ENCODE assay signal across 30 cellular contexts in the genomic region with DNA sequence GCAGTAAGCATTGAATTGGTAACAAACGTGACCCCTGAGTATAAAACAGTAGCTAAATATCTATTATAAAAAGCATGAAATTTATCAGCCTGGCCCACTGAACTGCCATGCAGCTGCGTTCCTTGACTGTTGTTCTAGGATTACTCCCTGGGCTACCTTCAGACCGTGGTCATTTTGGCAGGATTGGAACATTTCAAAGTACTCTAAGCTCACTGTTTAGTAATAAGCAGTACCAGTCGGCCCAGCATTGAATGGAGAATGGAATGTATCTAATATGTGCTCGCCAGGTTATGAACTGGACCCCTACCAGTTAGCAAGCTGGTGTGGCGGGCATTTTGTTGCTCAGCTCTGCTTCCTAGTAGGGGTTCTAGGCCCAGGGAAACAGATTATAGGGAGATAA.
DNase-seq lines count a peak whose midpoint lies in the region; ATAC-seq, FAIRE-seq and TF ChIP-seq lines count a peak whose summit lies in the region.
"Had no signal": no experiment of that assay in that cellular context is flagged by ENCODE, and none has a peak within 500 bp of the region (broad histone marks: within the 10 kb centered on the region; RNA-seq: fewer than 3 reads in every experiment).

No MANE protein-coding gene starts in this region.

- no peaks in the 10 kb centered on the region for H3K27me3 ChIP-seq in RWPE2 (ENCODE audit: insufficient read depth, poor library complexity, severe bottlenecking)
- H3K27me3 ChIP-seq: cardiac muscle cell, gastroesophageal sphincter had no signal

- H3K4me1 Mint-ChIP-seq in osteocyte (ENCODE audit: unreplicated experiment): peaks cover 22% of the 10 kb centered on the region
- H3K4me1 Mint-ChIP-seq in activated T-helper 2 cell treated with anti-CD3 and anti-CD28 coated beads, Interferon-gamma antibody, Interleukin-2, Interleukin-4, amounts not matched to agents 10 μg/mL and 5 μg/mL and 100 μg/mL, durations not matched to agents 14 hours and 24 hours and 36 hours (ENCODE audit: low read depth): no peaks in the 10 kb centered on the region
- H3K4me1 Mint-ChIP-seq: activated B cell treated with CpG ODN at 0.5 μM for 24 hours; immature natural killer cell; naive B cell; stimulated activated effector memory CD8-positive, alpha-beta T cell treated with anti-CD3 and anti-CD28 coated beads, Interleukin-12 subunit alpha, Interleukin-12 subunit beta, amount 100 ng/mL, for 72 hours had no signal

- peaks cover 5% of the 10 kb centered on the region for H3K9me3 ChIP-seq in RWPE2 (ENCODE audit: severe bottlenecking)
- H3K9me3 ChIP-seq: gastroesophageal sphincter had no signal

- peaks cover 12% of the 10 kb centered on the region for H3K4me1 ChIP-seq in RWPE2 (ENCODE audit: insufficient read depth, poor library complexity, severe bottlenecking)

- FAIRE-seq in D721Med (lab: Jason Lieb, UNC): no peak

- peak overlapping the region; percentile 23 for H3K27ac Mint-ChIP-seq in osteocyte (ENCODE audit: unreplicated experiment)
- no peak overlapping the region for H3K27ac Mint-ChIP-seq in activated T-helper 2 cell treated with anti-CD3 and anti-CD28 coated beads, Interferon-gamma antibody, Interleukin-2, Interleukin-4, amounts not matched to agents 10 μg/mL and 5 μg/mL and 100 μg/mL, durations not matched to agents 14 hours and 24 hours and 36 hours
- H3K27ac Mint-ChIP-seq: activated B cell treated with CpG ODN at 0.5 μM for 24 hours; dendritic cell treated with granulocyte-macrophage colony-stimulating factor and Interleukin-4, amounts not matched to agents 40 ng/mL and 50 ng/mL, for 4 days; immature natural killer cell; naive B cell; stimulated activated effector memory CD8-positive, alpha-beta T cell treated with anti-CD3 and anti-CD28 coated beads, Interleukin-12 subunit alpha, Interleukin-12 subunit beta, amount 100 ng/mL, for 72 hours had no signal

- H3K27me3 Mint-ChIP-seq in osteocyte (ENCODE audit: unreplicated experiment): no peaks in the 10 kb centered on the region
- H3K27me3 Mint-ChIP-seq in activated T-helper 2 cell treated with anti-CD3 and anti-CD28 coated beads, Interferon-gamma antibody, Interleukin-2, Interleukin-4, amounts not matched to agents 10 μg/mL and 5 μg/mL and 100 μg/mL, durations not matched to agents 14 hours and 24 hours and 36 hours (ENCODE audit: low read depth): no peaks in the 10 kb centered on the region
- H3K27me3 Mint-ChIP-seq: activated B cell treated with CpG ODN at 0.5 μM for 24 hours; dendritic cell treated with granulocyte-macrophage colony-stimulating factor and Interleukin-4, amounts not matched to agents 40 ng/mL and 50 ng/mL, for 4 days; naive B cell had no signal

- peaks cover 75% of the 10 kb centered on the region for H3K36me3 ChIP-seq in RWPE2 (ENCODE audit: low read depth)
- H3K36me3 ChIP-seq: cardiac muscle cell had no signal

- H3K4me3 Mint-ChIP-seq in osteocyte (ENCODE audit: unreplicated experiment): no peak overlapping the region
- no peak overlapping the region for H3K4me3 Mint-ChIP-seq in activated T-helper 2 cell treated with anti-CD3 and anti-CD28 coated beads, Interferon-gamma antibody, Interleukin-2, Interleukin-4, amounts not matched to agents 10 μg/mL and 5 μg/mL and 100 μg/mL, durations not matched to agents 14 hours and 24 hours and 36 hours (ENCODE audit: low read depth)
- H3K4me3 Mint-ChIP-seq: activated B cell treated with CpG ODN at 0.5 μM for 24 hours; activated T-cell treated with anti-CD3 and anti-CD28 coated beads, Interleukin-2, amount 50 U/mL, for 4 hours; dendritic cell treated with granulocyte-macrophage colony-stimulating factor and Interleukin-4, amounts not matched to agents 40 ng/mL and 50 ng/mL, for 4 days; immature natural killer cell; naive B cell; stimulated activated effector memory CD8-positive, alpha-beta T cell treated with anti-CD3 and anti-CD28 coated beads, Interleukin-12 subunit alpha, Interleukin-12 subunit beta, amount 100 ng/mL, for 72 hours had no signal

- H3K9me3 Mint-ChIP-seq in osteocyte (ENCODE audit: unreplicated experiment): peaks cover 8% of the 10 kb centered on the region
- H3K9me3 Mint-ChIP-seq in activated T-helper 2 cell treated with anti-CD3 and anti-CD28 coated beads, Interferon-gamma antibody, Interleukin-2, Interleukin-4, amounts not matched to agents 10 μg/mL and 5 μg/mL and 100 μg/mL, durations not matched to agents 14 hours and 24 hours and 36 hours: peaks cover 4% of the 10 kb centered on the region

- ATAC-seq in RWPE2 (ENCODE audit: low read depth) (no peak), HG03460 (IDR thresholded peaks at IDR 0.05; ENCODE audit: unreplicated experiment) (no peak), HG02798 (IDR thresholded peaks at IDR 0.05; ENCODE audit: poor library complexity, unreplicated experiment) (no peak)
- ATAC-seq: activated T-cell treated with anti-CD3 and anti-CD28 coated beads, Interleukin-2, amount 50 U/mL, for 4 hours; gastroesophageal sphincter; stimulated activated effector memory CD8-positive, alpha-beta T cell treated with anti-CD3 and anti-CD28 coated beads, Interleukin-12 subunit alpha, Interleukin-12 subunit beta, amount 100 ng/mL, for 72 hours had no signal

- H3K27ac ChIP-seq in RWPE2 (ENCODE audit: poor library complexity, severe bottlenecking): peak overlapping the region; percentile 69
- H3K27ac ChIP-seq: cardiac muscle cell, RWPE1 had no signal

- H3K4me3 ChIP-seq in RWPE2 (ENCODE audit: severe bottlenecking) (no peak overlapping the region), choroid plexus epithelial cell (ENCODE audit: low read depth, low read length) (no peak overlapping the region)
- H3K4me3 ChIP-seq: cardiac muscle cell, gastroesophageal sphincter had no signal

- in situ Hi-C loops in G401 (cut with HindIII; ENCODE audit: low sequenced_read_pairs): no loop called here

- intact Hi-C loops in activated T-helper 2 cell treated with anti-CD3 and anti-CD28 coated beads, Interferon-gamma antibody, Interleukin-2, Interleukin-4, amounts not matched to agents 10 μg/mL and 5 μg/mL and 100 μg/mL, durations not matched to agents 14 hours and 24 hours and 36 hours (cut with micrococcal nuclease): no loop called here

- no peak for TF ChIP-seq CTCF in RWPE2 (IDR thresholded peaks at IDR 0.05; ENCODE audit: poor library complexity, severe bottlenecking)
- no peak for TF ChIP-seq CTCF in choroid plexus epithelial cell (conservative IDR thresholded peaks at IDR 0.05; ENCODE audit: low read depth, low read length)
- TF ChIP-seq CTCF in osteocyte (IDR thresholded peaks at IDR 0.05): no peak
- no peak for TF ChIP-seq CTCF in D721Med (IDR thresholded peaks at IDR 0.05; ENCODE audit: insufficient read depth, missing control alignments)

- H3K36me3 Mint-ChIP-seq in osteocyte (ENCODE audit: unreplicated experiment): peaks cover 27% of the 10 kb centered on the region
- H3K36me3 Mint-ChIP-seq in activated T-helper 2 cell treated with anti-CD3 and anti-CD28 coated beads, Interferon-gamma antibody, Interleukin-2, Interleukin-4, amounts not matched to agents 10 μg/mL and 5 μg/mL and 100 μg/mL, durations not matched to agents 14 hours and 24 hours and 36 hours (ENCODE audit: low read depth): no peaks in the 10 kb centered on the region
- H3K36me3 Mint-ChIP-seq: immature natural killer cell; naive B cell; stimulated activated effector memory CD8-positive, alpha-beta T cell treated with anti-CD3 and anti-CD28 coated beads, Interleukin-12 subunit alpha, Interleukin-12 subunit beta, amount 100 ng/mL, for 72 hours had no signal

- DNase-seq in G401 (ENCODE audit: low spot score) (peak; percentile 10), RWPE2 (ENCODE audit: low spot score) (no peak), choroid plexus epithelial cell (ENCODE audit: low read depth) (peak; percentile 69), osteocyte (ENCODE audit: extremely low spot score, unreplicated experiment) (no peak), D721Med (ENCODE audit: insufficient read length, low spot score) (no peak)
- DNase-seq in activated T-helper 2 cell treated with anti-CD3 and anti-CD28 coated beads, Interferon-gamma antibody, Interleukin-2, Interleukin-4, amounts not matched to agents 10 μg/mL and 5 μg/mL and 100 μg/mL, durations not matched to agents 14 hours and 24 hours and 36 hours (ENCODE audit: low spot score): no peak
- DNase-seq: activated B cell treated with CpG ODN at 0.5 μM for 24 hours; activated CD4-positive, alpha-beta T cell treated with anti-CD3 and anti-CD28 coated beads, Interleukin-2, amount 50 U/mL, for 1 hour; activated naive CD4-positive, alpha-beta T cell; activated T-cell treated with anti-CD3 and anti-CD28 coated beads, Interleukin-2, amount 50 U/mL, for 4 hours; DMS53; hypothalamus; immature natural killer cell; KBM-7; mesendoderm; naive B cell; NCI-H1417; NCI-H2029 treated with DMSO at 0.1 percent for 48 hours; NCI-H748 treated with DMSO at 0.1 percent for 48 hours; stimulated activated CD4-positive, alpha-beta T cell treated with anti-CD3 and anti-CD28 coated beads, Interleukin-12 subunit alpha, Interleukin-12 subunit beta, amount 100 ng/mL, for 4 hours; stimulated activated CD4-positive, alpha-beta T cell treated with anti-CD3 and anti-CD28 coated beads, Interleukin-4, amount 100 ng/mL, for 24 hours; substantia nigra; T-helper 9 cell had no signal

Comparison
In these comparisons a context has a peak if more than half of its experiments do, and no peak if none do; other contexts are left out.
1. DNase-seq: peak in G401 (single experiment) and choroid plexus epithelial cell (single experiment); none in RWPE2 (single experiment), osteocyte (single experiment), D721Med (single experiment) and activated T-helper 2 cell treated with anti-CD3 and anti-CD28 coated beads, Interferon-gamma antibody, Interleukin-2, Interleukin-4, amounts not matched to agents 10 μg/mL and 5 μg/mL and 100 μg/mL, durations not matched to agents 14 hours and 24 hours and 36 hours (single experiment).